ENCODE assay signal across 8 cellular contexts in the genomic region with DNA sequence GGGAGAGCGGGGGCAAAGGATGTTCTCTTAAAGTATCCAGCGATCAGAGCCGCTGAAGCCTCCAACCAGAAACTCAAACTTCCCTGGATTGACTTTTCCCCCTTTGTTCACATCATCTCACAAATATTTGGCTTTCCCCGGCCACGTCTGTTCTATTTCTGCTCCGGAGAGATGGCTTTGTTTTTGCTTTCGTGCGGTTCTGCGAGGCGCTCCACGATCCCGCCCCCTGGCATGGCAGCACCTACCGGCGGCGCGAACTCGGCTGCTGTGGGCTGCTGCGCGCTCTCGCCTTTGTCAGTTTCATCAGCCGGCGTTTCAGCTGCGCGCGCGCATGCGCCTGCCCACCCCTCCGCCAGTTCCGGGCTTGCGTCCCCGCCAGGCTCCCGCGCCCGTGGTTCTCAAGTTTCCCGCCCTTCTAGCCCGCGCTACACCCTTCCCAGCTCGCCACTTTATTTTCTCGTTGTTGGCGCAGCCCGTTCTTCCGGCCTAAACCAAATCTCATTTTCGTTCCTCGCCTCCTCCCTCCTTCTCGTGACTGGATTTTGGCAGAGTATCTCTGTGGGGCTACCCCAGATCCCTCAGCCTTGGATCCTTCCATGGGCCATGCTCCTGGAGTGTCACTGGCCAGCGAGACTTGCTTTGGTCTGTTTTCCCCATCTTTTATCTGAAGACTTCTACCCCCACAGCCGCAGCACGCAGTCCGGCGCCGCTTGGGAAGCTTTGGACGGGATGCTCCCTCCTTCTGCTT.
DNase-seq lines count a peak whose midpoint lies in the region; ATAC-seq, FAIRE-seq and TF ChIP-seq lines count a peak whose summit lies in the region.

No MANE protein-coding gene starts in this region.

- H3K9me3 ChIP-seq in ascending aorta (no peaks in the 10 kb centered on the region), hepatocyte (ENCODE audit: low read depth) (no peaks in the 10 kb centered on the region)

- peak overlapping the region; percentile 88 for H2AFZ ChIP-seq in hepatocyte

- no peaks in the 10 kb centered on the region for H3K27me3 Mint-ChIP-seq in T-helper 1 cell treated with Interleukin-12 subunit alpha and Interleukin-12 subunit beta and Interleukin-4 antibody, amounts not matched to agents 30 μg/mL and 1 μg/mL, for 36 hours (ENCODE audit: low read depth)

- H3K79me2 ChIP-seq in hepatocyte, result no peaks in the 10 kb centered on the region

- peaks cover 25% of the 10 kb centered on the region for H3K4me1 Mint-ChIP-seq in T-helper 1 cell treated with Interleukin-12 subunit alpha and Interleukin-12 subunit beta and Interleukin-4 antibody, amounts not matched to agents 30 μg/mL and 1 μg/mL, for 36 hours (ENCODE audit: low read depth)

- peak; percentile 95 for FAIRE-seq in GM12891 (lab: Jason Lieb, UNC)

- peak; percentile 44; the same call in 1 of the 2 replicates for TF ChIP-seq POLR2A in GM12891 (IDR thresholded peaks at IDR 0.05; ENCODE audit: low read depth, low read length)

- H3K4me3 ChIP-seq in ascending aorta (peak overlapping the region; percentile 71 to 75), hepatocyte (peak overlapping the region; percentile 61)

- peak overlapping the region; percentile 91 to 94 for H3K27ac ChIP-seq in ascending aorta
- peak overlapping the region; percentile 90 for H3K27ac ChIP-seq in hepatocyte

- WGBS in hepatocyte (ENCODE audit: low lambda C conversion rate, missing lambda C conversion rate), result 10% methylated on average over 41 of the region's 52 CpGs

- H3K9me3 Mint-ChIP-seq in T-helper 1 cell treated with Interleukin-12 subunit alpha and Interleukin-12 subunit beta and Interleukin-4 antibody, amounts not matched to agents 30 μg/mL and 1 μg/mL, for 36 hours, result no peaks in the 10 kb centered on the region

- DNase-seq in GM12891 (ENCODE audit: insufficient read length, low spot score), result peak; percentile 90
- peak; percentile 58 to 86 (median 80) for DNase-seq in NCI-H1417 (lab: John Stamatoyannopoulos, UW)
- peak; percentile 54 to 95 for DNase-seq in ascending aorta (ENCODE audit: low spot score in 2 of 2)
- DNase-seq in hepatocyte (ENCODE audit: low spot score), result peak; percentile 92
- DNase-seq in retina, result peak; percentile 93
- DNase-seq in UCSD-AML1 (lab: John Stamatoyannopoulos, UW; ENCODE audit: unreplicated experiment), result no peak

- peak overlapping the region; percentile 97 for H3K27ac Mint-ChIP-seq in T-helper 1 cell treated with Interleukin-12 subunit alpha and Interleukin-12 subunit beta and Interleukin-4 antibody, amounts not matched to agents 30 μg/mL and 1 μg/mL, for 36 hours

- intact Hi-C loops in ascending aorta (cut with DNase I), result loop anchor here (1.0 to 10.0 kb wide), 4 partner anchors 98 to 1299 kb away; a partner anchor contains a TSS

- H3K4me3 Mint-ChIP-seq in T-helper 1 cell treated with Interleukin-12 subunit alpha and Interleukin-12 subunit beta and Interleukin-4 antibody, amounts not matched to agents 30 μg/mL and 1 μg/mL, for 36 hours, result peak overlapping the region; percentile 93

- no peaks in the 10 kb centered on the region for H3K9me2 ChIP-seq in hepatocyte (replicated peaks; ENCODE audit: insufficient read depth)

- H3K27me3 ChIP-seq in ascending aorta (no peaks in the 10 kb centered on the region), hepatocyte (no peaks in the 10 kb centered on the region)

- no peaks in the 10 kb centered on the region for H4K20me1 ChIP-seq in hepatocyte (ENCODE audit: insufficient read depth, poor library complexity, severe bottlenecking)

- ATAC-seq in HG02759 (IDR thresholded peaks at IDR 0.05; ENCODE audit: unreplicated experiment), result peak; percentile 94

- no peaks in the 10 kb centered on the region for H3K36me3 ChIP-seq in ascending aorta
- H3K36me3 ChIP-seq in hepatocyte (replicated peaks; ENCODE audit: insufficient read depth, low read depth), result no peaks in the 10 kb centered on the region

- H3K4me1 ChIP-seq in ascending aorta (peaks cover 0 to 3% of the 10 kb centered on the region in 2 donors), hepatocyte (ENCODE audit: insufficient read depth) (peaks cover 3% of the 10 kb centered on the region)

- H3K36me3 Mint-ChIP-seq in T-helper 1 cell treated with Interleukin-12 subunit alpha and Interleukin-12 subunit beta and Interleukin-4 antibody, amounts not matched to agents 30 μg/mL and 1 μg/mL, for 36 hours (ENCODE audit: low read depth), result no peaks in the 10 kb centered on the region

- TF ChIP-seq CTCF in ascending aorta (IDR thresholded peaks at IDR 0.05) (no peak), hepatocyte (IDR thresholded peaks at IDR 0.05; ENCODE audit: poor library complexity) (no peak)

- H3K4me2 ChIP-seq in hepatocyte, result peak overlapping the region; percentile 91

TF ChIP-seq in GM12891, 5 proteins besides CTCF, POLR2A, EP300 and RAD21:
- no peak for TF ChIP-seq PAX5 (IDR thresholded peaks at IDR 0.05; ENCODE audit: insufficient read depth, low read length, severe bottlenecking)
- 0 out of 2 replicates have a peak, but pooled peaks have one; percentile 43 for TF ChIP-seq POU2F2 (IDR thresholded peaks at IDR 0.05; ENCODE audit: low read depth, low read length)
- peak; percentile 37; the same call in 1 of the 2 replicates for TF ChIP-seq POLR2AphosphoS5 (IDR thresholded peaks at IDR 0.05; ENCODE audit: low read depth, low read length)
- no peak for TF ChIP-seq SPI1 (IDR thresholded peaks at IDR 0.05; ENCODE audit: low read depth, low read length)
- 0 out of 2 replicates have a peak, but pooled peaks have one; percentile 20 for TF ChIP-seq TAF1 (IDR thresholded peaks at IDR 0.05; ENCODE audit: low read depth, low read length)
